15 cellular contexts compared by ENCODE assay signal in genomic region chr2:111108745-111109271, GRCh38. TPM values are rescaled to one million over a fixed set of nuclear protein-coding genes. Genes with fewer than 3 reads are reported as not detected.
DNase-seq lines count a peak whose midpoint lies in the region; ATAC-seq and TF ChIP-seq lines count a peak whose summit lies in the region.
"Had no signal": no experiment of that assay in that cellular context is flagged by ENCODE, and none has a peak within 500 bp of the region (broad histone marks: within the 10 kb centered on the region; RNA-seq: fewer than 3 reads in every experiment).

No MANE protein-coding gene starts in this region.

- H3K4me3 ChIP-seq in mammary epithelial cell (replicated peaks in 1 of 3; ENCODE audit: insufficient read depth in 1 of 3, low read depth in 2 of 3, low read length in 3 of 3) (no peak overlapping the region), PC-9 (no peak overlapping the region), epithelial cell of esophagus (ENCODE audit: low read length) (no peak overlapping the region)
- H3K4me3 ChIP-seq: GM12878, GM23338 had no signal

- H3K27me3 ChIP-seq in mammary epithelial cell (ENCODE audit: insufficient read depth, low read length): no peaks in the 10 kb centered on the region
- no peaks in the 10 kb centered on the region for H3K27me3 ChIP-seq in PC-9 (ENCODE audit: insufficient read depth, low read depth)

- dilution Hi-C loops in mammary epithelial cell (cut with HindIII; ENCODE audit: low sequenced_read_pairs): no loop called here

- BruUV-seq in mammary epithelial cell (replicated peaks; lab: Mats Ljungman, UMichigan): no TSS peak
- BruUV-seq in MCF 10A (replicated peaks; lab: Mats Ljungman, UMichigan): no TSS peak
- no TSS peak for BruUV-seq in PC-9 (replicated peaks; lab: Mats Ljungman, UMichigan)

- TF ChIP-seq CTCF in mammary epithelial cell (conservative IDR thresholded peaks at IDR 0.05 in 1 of 2, IDR thresholded peaks at IDR 0.05 in 1 of 2; ENCODE audit: extremely low read depth in 1 of 2, insufficient read depth in 1 of 2, low read depth in 1 of 2, low read length in 2 of 2): no peak
- TF ChIP-seq CTCF in MCF 10A (IDR thresholded peaks at IDR 0.05; ENCODE audit: unreplicated experiment): no peak
- no peak for TF ChIP-seq CTCF in PC-9 (conservative IDR thresholded peaks at IDR 0.05)
- TF ChIP-seq CTCF in epithelial cell of esophagus (IDR thresholded peaks at IDR 0.05; ENCODE audit: insufficient read depth, low read depth, low read length, missing control alignments): no peak

- no peak for ATAC-seq in GM18520 (IDR thresholded peaks at IDR 0.05; ENCODE audit: unreplicated experiment)
- ATAC-seq: GM12878, GM23338 had no signal

- no peaks in the 10 kb centered on the region for H3K36me3 Mint-ChIP-seq in MCF 10A (ENCODE audit: insufficient read depth, unreplicated experiment)

- H3K9me3 ChIP-seq in mammary epithelial cell (replicated peaks; ENCODE audit: insufficient read depth, low read length): no peaks in the 10 kb centered on the region
- no peaks in the 10 kb centered on the region for H3K9me3 ChIP-seq in PC-9 (ENCODE audit: insufficient read depth, low read depth)

- in situ Hi-C loops in mammary epithelial cell (cut with MboI; ENCODE audit: low sequenced_read_pairs in 2 of 2) (loop anchor here in 1 of 2 donors (25.0 kb wide), 1 partner anchor 578 kb away; no protein-coding TSS in a partner anchor), ACHN (cut with HindIII; ENCODE audit: low pct_ligation_motif_present, low pct_unique_long_range_greater_than_20kb, low sequenced_read_pairs) (no loop called here)

- no peaks in the 10 kb centered on the region for H3K4me1 Mint-ChIP-seq in MCF 10A (ENCODE audit: insufficient read depth, unreplicated experiment)
- H3K4me1 Mint-ChIP-seq: B cell had no signal

- no peak overlapping the region for H3K4me3 Mint-ChIP-seq in MCF 10A (ENCODE audit: unreplicated experiment)
- H3K4me3 Mint-ChIP-seq: B cell; CD4-positive, alpha-beta T cell; GM23338 had no signal

- WGBS in mammary epithelial cell (ENCODE audit: low coverage, missing lambda C conversion rate): 100% methylated on average over 2 of the region's 2 CpGs

- H3K79me2 ChIP-seq in mammary epithelial cell (ENCODE audit: insufficient read depth, low read length) (no peaks in the 10 kb centered on the region), PC-9 (ENCODE audit: low read depth) (no peaks in the 10 kb centered on the region)

- no peaks in the 10 kb centered on the region for H3K9me2 ChIP-seq in PC-9 (ENCODE audit: insufficient read depth)

- H2AFZ ChIP-seq in mammary epithelial cell (ENCODE audit: low read depth, low read length) (no peak overlapping the region), PC-9 (no peak overlapping the region)
- H2AFZ ChIP-seq: GM23338 had no signal

- H3K27ac ChIP-seq in mammary epithelial cell (ENCODE audit: insufficient read depth, low read depth, low read length): no peak overlapping the region
- H3K27ac ChIP-seq in PC-9: peak overlapping the region; percentile 50

- CTCF ChIA-PET in mammary epithelial cell (lab: Charles Lee; ENCODE audit: low non-redundant PET): no interaction called here
- CTCF ChIA-PET in MCF 10A (lab: Yijun Ruan, JAX): interaction anchor here (0.6 kb wide), 1 partner anchor 83 kb away, joined by 3 read pairs; no protein-coding TSS in a partner anchor
- CTCF ChIA-PET in PC-9 (lab: Charles Lee): no interaction called here

- no peaks in the 10 kb centered on the region; the same call in 1 of the 2 replicates for H3F3A ChIP-seq in PC-9 (ENCODE audit: insufficient read depth, low read depth)

- H3K36me3 ChIP-seq in mammary epithelial cell (ENCODE audit: insufficient read depth, low read length) (no peaks in the 10 kb centered on the region), PC-9 (ENCODE audit: low read depth) (no peaks in the 10 kb centered on the region)

- POLR2A ChIA-PET in MCF 10A (lab: Yijun Ruan, JAX): no interaction called here
- POLR2A ChIA-PET in PC-9 (lab: Charles Lee; ENCODE audit: unreplicated experiment): interaction anchor here (0.6 kb wide), 1 partner anchor 31 kb away, joined by 3 read pairs; no protein-coding TSS in a partner anchor

- no peaks in the 10 kb centered on the region for H3K9me3 Mint-ChIP-seq in MCF 10A (ENCODE audit: unreplicated experiment)
- H3K9me3 Mint-ChIP-seq: CD4-positive, alpha-beta T cell; GM23338 had no signal

- H3K4me2 ChIP-seq in mammary epithelial cell (ENCODE audit: insufficient read depth, low read depth, low read length) (no peak overlapping the region), PC-9 (peak overlapping the region; percentile 35)
- H3K4me2 ChIP-seq: GM23338 had no signal

- no peak overlapping the region for H3K9ac ChIP-seq in mammary epithelial cell (ENCODE audit: insufficient read depth, low read length)

- no peak overlapping the region for H3K27ac Mint-ChIP-seq in MCF 10A (ENCODE audit: low read depth, unreplicated experiment)
- H3K27ac Mint-ChIP-seq: B cell; CD4-positive, alpha-beta T cell; GM23338 had no signal

- H4K20me1 ChIP-seq in mammary epithelial cell (ENCODE audit: insufficient read depth, low read length): no peaks in the 10 kb centered on the region
- no peaks in the 10 kb centered on the region for H4K20me1 ChIP-seq in PC-9 (ENCODE audit: insufficient read depth)

- peaks cover 13% of the 10 kb centered on the region for H3K27me3 Mint-ChIP-seq in MCF 10A (ENCODE audit: insufficient read depth, unreplicated experiment)

- intact Hi-C loops in mammary epithelial cell (cut with micrococcal nuclease): no loop called here
- intact Hi-C loops in MCF 10A (cut with micrococcal nuclease): no loop called here
- intact Hi-C loops in PC-9 (cut with micrococcal nuclease; ENCODE audit: unreplicated experiment): no loop called here

- H3K4me1 ChIP-seq in mammary epithelial cell (ENCODE audit: insufficient read depth, low read length): peaks cover 2% of the 10 kb centered on the region
- H3K4me1 ChIP-seq in PC-9 (replicated peaks; ENCODE audit: insufficient read depth): peaks cover 11% of the 10 kb centered on the region

- DNase-seq in mammary epithelial cell (peak; percentile 67), MCF 10A (ENCODE audit: unreplicated experiment) (no peak), PC-9 (peak in 1 of 2 experiments; percentile 76), epithelial cell of esophagus (ENCODE audit: low read depth) (peak; percentile 44), ACHN (no peak)
- no peak for DNase-seq in stimulated activated CD4-positive, alpha-beta T cell treated with anti-CD3 and anti-CD28 coated beads, Interleukin-12 subunit alpha, Interleukin-12 subunit beta, amount 100 ng/mL, for 4 hours
- DNase-seq: 8988T; C1 segment of cervical spinal cord; CD4-positive, alpha-beta T cell; DMS79; H7 had no signal

RNA-seq across cellular contexts. Expression of gene BCL2L11, which starts 11.9 kb away (rescaled TPM):
- total RNA-seq in mammary epithelial cell: 1 to 10 TPM; 7.3 to 9.7 TPM
- 6.2 TPM for polyA plus RNA-seq in mammary epithelial cell
- polyA minus RNA-seq in mammary epithelial cell: 4.8 TPM
- 5.8 and 8.4 TPM in 2 replicates for total RNA-seq in MCF 10A (2022)
- 12.4 and 17.0 TPM in 2 replicates for total RNA-seq in PC-9 (2021)

Comparison
In these comparisons a context has a peak if more than half of its experiments do, and no peak if none do; other contexts are left out.
1. DNase-seq: peak in mammary epithelial cell (single experiment) and epithelial cell of esophagus (single experiment); none in MCF 10A (single experiment), stimulated activated CD4-positive, alpha-beta T cell treated with anti-CD3 and anti-CD28 coated beads, Interleukin-12 subunit alpha, Interleukin-12 subunit beta, amount 100 ng/mL, for 4 hours (single experiment) and ACHN (single experiment).